ENCODE assay signal across 17 cellular contexts in the genomic region with DNA sequence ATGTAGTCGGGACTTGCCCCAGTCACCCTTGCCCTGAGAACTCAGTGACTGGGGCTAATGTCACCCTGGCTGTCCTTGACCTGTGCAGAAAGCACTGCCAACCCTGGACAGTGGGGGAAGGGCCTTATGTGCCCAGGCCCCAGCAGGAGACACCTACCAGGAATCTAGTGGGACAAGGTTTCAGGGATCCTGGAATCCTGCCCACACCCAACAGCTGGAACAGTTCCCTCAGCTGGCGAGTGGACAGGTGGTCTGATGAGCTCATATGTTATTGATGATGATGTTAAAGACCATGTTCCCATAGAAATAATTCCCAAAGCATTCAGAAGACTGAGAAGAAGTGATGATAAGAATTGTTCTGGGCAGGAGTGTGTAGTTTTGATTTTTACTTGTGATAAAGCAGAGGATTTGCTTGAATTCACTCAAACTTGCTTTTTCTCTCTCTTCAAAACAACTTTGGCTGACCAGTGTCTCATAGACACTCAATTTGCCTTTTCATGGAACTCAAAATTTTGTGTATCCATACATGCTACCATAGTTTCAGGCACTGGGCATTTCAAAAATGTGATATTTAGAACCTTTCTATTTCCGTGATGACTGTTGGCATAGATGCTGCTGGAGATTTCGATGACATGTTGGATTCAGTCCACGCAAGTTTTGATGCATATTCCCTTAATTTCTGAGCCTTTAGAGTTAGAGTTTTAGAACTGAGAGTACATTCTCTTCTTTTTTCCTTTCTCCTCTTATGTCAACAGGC.
A peak's percentile ranks its signal among the peaks of the same experiment; 100 is the strongest.
DNase-seq lines count a peak whose midpoint lies in the region; ATAC-seq and TF ChIP-seq lines count a peak whose summit lies in the region.
"Had no signal": no experiment of that assay in that cellular context is flagged by ENCODE, and none has a peak within 500 bp of the region (broad histone marks: within the 10 kb centered on the region; RNA-seq: fewer than 3 reads in every experiment).

No MANE protein-coding gene starts in this region.

- H3K4me3 Mint-ChIP-seq in activated naive CD4-positive, alpha-beta T cell treated with anti-CD3 and anti-CD28 coated beads, Interleukin-2, amount 10 ng/mL, durations not matched to agents 7 days and 5 days, result no peak overlapping the region
- H3K4me3 Mint-ChIP-seq: activated T-helper 1 cell treated with anti-CD3 and anti-CD28 coated beads, Interleukin-12 subunit alpha, Interleukin-12 subunit beta, Interleukin-2, Interleukin-4 antibody, amounts not matched to agents 30 ng/mL and 10 ng/mL and 1 ng/mL, durations not matched to agents 14 hours and 24 hours and 36 hours; stimulated activated effector memory CD8-positive, alpha-beta T cell treated with anti-CD3 and anti-CD28 coated beads, Interleukin-12 subunit alpha, Interleukin-12 subunit beta, amount 100 ng/mL, for 72 hours had no signal

- DNase-seq in SHP77 treated with DMSO at 0.1 percent for 48 hours (lab: John Stamatoyannopoulos, UW), result peak; percentile 23
- DNase-seq in fibroblast of mammary gland (ENCODE audit: low read depth), result peak; percentile 49
- no peak for DNase-seq in sciatic nerve (ENCODE audit: low spot score)
- DNase-seq in H4 (ENCODE audit: low spot score), result no peak
- DNase-seq in activated CD4-positive, CD25-positive, alpha-beta regulatory T cell (lab: John Stamatoyannopoulos, UW), result no peak
- DNase-seq in activated naive CD4-positive, alpha-beta T cell treated with anti-CD3 and anti-CD28 coated beads, Interleukin-2, amount 10 ng/mL, durations not matched to agents 7 days and 5 days, result no peak
- DNase-seq: Calu3, colonic mucosa, GDM1, KBM-7, NCI-H1436 treated with DMSO at 0.1 percent for 48 hours had no signal

- CTCF ChIA-PET in activated naive CD4-positive, alpha-beta T cell treated with anti-CD3 and anti-CD28 coated beads, Interleukin-2, amount 10 ng/mL, durations not matched to agents 7 days and 5 days (lab: Charles Lee), result interaction anchor here (0.7 kb wide), 1 partner anchor 285 kb away, joined by 3 read pairs; no protein-coding TSS in a partner anchor

- H3K27ac ChIP-seq in BLaER1, result no peak overlapping the region
- H3K27ac ChIP-seq: colonic mucosa, VCaP had no signal

- no peak overlapping the region for H3K27ac Mint-ChIP-seq in activated naive CD4-positive, alpha-beta T cell treated with anti-CD3 and anti-CD28 coated beads, Interleukin-2, amount 10 ng/mL, durations not matched to agents 7 days and 5 days
- H3K27ac Mint-ChIP-seq: activated T-helper 1 cell treated with anti-CD3 and anti-CD28 coated beads, Interleukin-12 subunit alpha, Interleukin-12 subunit beta, Interleukin-2, Interleukin-4 antibody, amounts not matched to agents 30 ng/mL and 10 ng/mL and 1 ng/mL, durations not matched to agents 14 hours and 24 hours and 36 hours; stimulated activated effector memory CD8-positive, alpha-beta T cell treated with anti-CD3 and anti-CD28 coated beads, Interleukin-12 subunit alpha, Interleukin-12 subunit beta, amount 100 ng/mL, for 72 hours had no signal

- H3K9me3 Mint-ChIP-seq in activated naive CD4-positive, alpha-beta T cell treated with anti-CD3 and anti-CD28 coated beads, Interleukin-2, amount 10 ng/mL, durations not matched to agents 7 days and 5 days, result no peaks in the 10 kb centered on the region
- H3K9me3 Mint-ChIP-seq: activated T-helper 1 cell treated with anti-CD3 and anti-CD28 coated beads, Interleukin-12 subunit alpha, Interleukin-12 subunit beta, Interleukin-2, Interleukin-4 antibody, amounts not matched to agents 30 ng/mL and 10 ng/mL and 1 ng/mL, durations not matched to agents 14 hours and 24 hours and 36 hours; stimulated activated effector memory CD8-positive, alpha-beta T cell treated with anti-CD3 and anti-CD28 coated beads, Interleukin-12 subunit alpha, Interleukin-12 subunit beta, amount 100 ng/mL, for 72 hours had no signal

- ATAC-seq in sciatic nerve, result peak; percentile 11
- ATAC-seq in HG03460 (IDR thresholded peaks at IDR 0.05; ENCODE audit: unreplicated experiment), result no peak
- ATAC-seq: stimulated activated effector memory CD8-positive, alpha-beta T cell treated with anti-CD3 and anti-CD28 coated beads, Interleukin-12 subunit alpha, Interleukin-12 subunit beta, amount 100 ng/mL, for 72 hours had no signal

- no peaks in the 10 kb centered on the region for H4K20me1 ChIP-seq in BLaER1

- no peak overlapping the region for H3K4me3 ChIP-seq in BLaER1
- H3K4me3 ChIP-seq in fibroblast of mammary gland (ENCODE audit: control insufficient read depth, low read depth, low read length), result no peak overlapping the region
- H3K4me3 ChIP-seq: colonic mucosa, skin epidermis had no signal

- H3K4me1 ChIP-seq in BLaER1, result peaks cover 29% of the 10 kb centered on the region
- H3K4me1 ChIP-seq: colonic mucosa had no signal

- H3K9ac ChIP-seq in BLaER1, result no peak overlapping the region

- intact Hi-C loops in sciatic nerve (cut with DNase I), result no loop called here

- no peaks in the 10 kb centered on the region for H3K36me3 Mint-ChIP-seq in activated naive CD4-positive, alpha-beta T cell treated with anti-CD3 and anti-CD28 coated beads, Interleukin-2, amount 10 ng/mL, durations not matched to agents 7 days and 5 days
- H3K36me3 Mint-ChIP-seq: stimulated activated effector memory CD8-positive, alpha-beta T cell treated with anti-CD3 and anti-CD28 coated beads, Interleukin-12 subunit alpha, Interleukin-12 subunit beta, amount 100 ng/mL, for 72 hours had no signal

- H3K9me3 ChIP-seq in BLaER1, result no peaks in the 10 kb centered on the region
- H3K9me3 ChIP-seq: colonic mucosa had no signal

- peaks cover 7% of the 10 kb centered on the region for H3K4me1 Mint-ChIP-seq in activated naive CD4-positive, alpha-beta T cell treated with anti-CD3 and anti-CD28 coated beads, Interleukin-2, amount 10 ng/mL, durations not matched to agents 7 days and 5 days

- H3K27me3 Mint-ChIP-seq in activated naive CD4-positive, alpha-beta T cell treated with anti-CD3 and anti-CD28 coated beads, Interleukin-2, amount 10 ng/mL, durations not matched to agents 7 days and 5 days, result peaks cover 35% of the 10 kb centered on the region

- H3K36me3 ChIP-seq in BLaER1, result no peaks in the 10 kb centered on the region
- H3K36me3 ChIP-seq: colonic mucosa had no signal

- H3K4me2 ChIP-seq in BLaER1, result peak overlapping the region; percentile 18; the same call in 1 of the 2 replicates

- no peak for TF ChIP-seq CTCF in fibroblast of mammary gland (conservative IDR thresholded peaks at IDR 0.05; ENCODE audit: control insufficient read depth, insufficient read depth, low read depth, low read length)

- no peaks in the 10 kb centered on the region for H3K27me3 ChIP-seq in BLaER1
- H3K27me3 ChIP-seq: colonic mucosa had no signal

Comparison
In these comparisons a context has a peak if more than half of its experiments do, and no peak if none do; other contexts are left out.
1. DNase-seq: peak in SHP77 treated with DMSO at 0.1 percent for 48 hours (single experiment) and fibroblast of mammary gland (single experiment); none in sciatic nerve (single experiment), H4 (single experiment), activated CD4-positive, CD25-positive, alpha-beta regulatory T cell (0 of 4) and activated naive CD4-positive, alpha-beta T cell treated with anti-CD3 and anti-CD28 coated beads, Interleukin-2, amount 10 ng/mL, durations not matched to agents 7 days and 5 days (single experiment).